In the genomic region with DNA sequence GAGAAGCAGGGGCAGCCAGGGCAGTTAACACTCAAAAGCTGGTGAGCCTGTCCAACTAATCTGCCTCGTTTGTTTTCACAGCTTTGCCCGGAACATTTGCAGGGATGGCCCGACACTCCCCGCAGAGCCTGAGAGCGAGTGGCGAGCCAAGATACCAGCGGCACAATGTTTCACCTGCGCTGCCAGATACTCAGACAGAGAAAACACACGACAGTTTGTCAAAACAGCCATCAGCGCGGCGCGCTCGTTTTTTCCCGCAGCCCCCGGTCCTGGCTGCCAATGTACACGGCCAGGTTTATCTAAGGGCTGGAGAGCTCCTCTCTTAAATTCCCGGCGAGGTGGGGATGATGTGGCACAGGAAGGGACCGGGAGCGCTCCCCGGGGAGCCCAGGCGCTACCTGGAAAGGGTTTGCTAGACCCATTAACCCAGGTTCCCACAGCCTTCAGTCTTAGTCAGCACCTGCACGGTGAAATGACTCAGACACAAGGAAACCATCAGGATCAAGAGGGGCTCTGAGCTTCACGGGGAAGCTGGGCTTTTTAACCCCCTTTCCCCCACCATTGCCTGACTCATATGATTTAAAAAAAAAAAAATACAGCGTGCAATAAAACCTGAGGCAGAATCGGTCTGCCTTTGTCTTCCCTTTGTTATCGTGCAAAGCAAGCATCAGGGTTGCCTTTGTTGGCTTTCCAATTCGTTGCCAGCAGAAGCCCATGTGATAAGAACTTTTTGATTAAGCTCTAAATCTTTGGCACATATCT, we compare ENCODE assay signal across 10 cellular contexts.
DNase-seq lines count a peak whose midpoint lies in the region; ATAC-seq and TF ChIP-seq lines count a peak whose summit lies in the region.
"Had no signal": no experiment of that assay in that cellular context is flagged by ENCODE, and none has a peak within 500 bp of the region (broad histone marks: within the 10 kb centered on the region; RNA-seq: fewer than 3 reads in every experiment).

No MANE protein-coding gene starts in this region.

- H3K27me3 ChIP-seq in kidney epithelial cell (ENCODE audit: control insufficient read depth, insufficient read depth, low read length) (no peaks in the 10 kb centered on the region), upper lobe of right lung (peaks cover 12% of the 10 kb centered on the region)

- no peak overlapping the region for H3K27ac ChIP-seq in upper lobe of right lung
- H3K27ac ChIP-seq: BLaER1 treated with 17β-estradiol and CSF1 and Interleukin-3, amounts not matched to agents 10 nM and 100 nM had no signal

- ATAC-seq in upper lobe of right lung (peak; percentile 79), HG02571 (IDR thresholded peaks at IDR 0.05; ENCODE audit: unreplicated experiment) (no peak)

- peak overlapping the region; percentile 41 for H3K4me3 ChIP-seq in astrocyte of the cerebellum (ENCODE audit: low read depth, low read length)
- peak overlapping the region; percentile 33 for H3K4me3 ChIP-seq in kidney epithelial cell (ENCODE audit: low read depth, low read length)
- peak overlapping the region; percentile 34 for H3K4me3 ChIP-seq in upper lobe of right lung
- H3K4me3 ChIP-seq: BLaER1 treated with 17β-estradiol and CSF1 and Interleukin-3, amounts not matched to agents 10 nM and 100 nM had no signal

- no peaks in the 10 kb centered on the region for H3K4me1 ChIP-seq in upper lobe of right lung

- H3K36me3 ChIP-seq in kidney epithelial cell (ENCODE audit: control insufficient read depth, insufficient read depth, low read length) (no peaks in the 10 kb centered on the region), upper lobe of right lung (no peaks in the 10 kb centered on the region)
- H3K36me3 ChIP-seq: BLaER1 treated with 17β-estradiol and CSF1 and Interleukin-3, amounts not matched to agents 10 nM and 100 nM had no signal

- no peak for TF ChIP-seq CTCF in astrocyte of the cerebellum (IDR thresholded peaks at IDR 0.05; ENCODE audit: low read depth, low read length, missing control alignments)
- TF ChIP-seq CTCF in kidney epithelial cell (IDR thresholded peaks at IDR 0.05; ENCODE audit: insufficient read depth, low read length, poor library complexity, severe bottlenecking), result no peak
- TF ChIP-seq CTCF in upper lobe of right lung (IDR thresholded peaks at IDR 0.05), result no peak

- in situ Hi-C loops in astrocyte of the cerebellum (cut with HindIII; ENCODE audit: low sequenced_read_pairs), result no loop called here

- peak; percentile 2 for DNase-seq in NCI-H2227 (lab: John Stamatoyannopoulos, UW; ENCODE audit: unreplicated experiment)
- no peak for DNase-seq in NCI-H2227 treated with DMSO at 0.1 percent for 48 hours (lab: John Stamatoyannopoulos, UW)
- DNase-seq in astrocyte of the cerebellum (ENCODE audit: low read depth), result peak; percentile 55
- peak; percentile 81 for DNase-seq in kidney epithelial cell (ENCODE audit: low read depth)
- DNase-seq in upper lobe of right lung, result peak; percentile 69
- no peak for DNase-seq in activated CD8-positive, alpha-beta memory T cell treated with anti-CD3 and anti-CD28 coated beads, Interleukin-2, amount 50 U/mL, for 4 hours
- no peak for DNase-seq in SIG-M5 (lab: John Stamatoyannopoulos, UW)
- DNase-seq: naive B cell had no signal

- intact Hi-C loops in upper lobe of right lung (cut with DNase I), result no loop called here

- no peaks in the 10 kb centered on the region for H3K9me3 ChIP-seq in upper lobe of right lung

Comparison
In these comparisons a context has a peak if more than half of its experiments do, and no peak if none do; other contexts are left out.
1. DNase-seq: peak in NCI-H2227 (single experiment), astrocyte of the cerebellum (single experiment), kidney epithelial cell (single experiment) and upper lobe of right lung (single experiment); none in NCI-H2227 treated with DMSO at 0.1 percent for 48 hours (single experiment), activated CD8-positive, alpha-beta memory T cell treated with anti-CD3 and anti-CD28 coated beads, Interleukin-2, amount 50 U/mL, for 4 hours (single experiment) and SIG-M5 (single experiment).
2. Peak in every context shown above with its lines, with median percentiles within 50 percentile points of each other: H3K4me3 ChIP-seq.